Comparison of ENCODE assay signal across 24 cellular contexts in genomic region chr15:36008719-36009118, GRCh38.
"Had no signal": no experiment of that assay in that cellular context is flagged by ENCODE, and none has a peak within 500 bp of the region (broad histone marks: within the 10 kb centered on the region; RNA-seq: fewer than 3 reads in every experiment).

No MANE protein-coding gene starts in this region.

- H3K9me3 ChIP-seq: ovary, psoas muscle, testis had no signal

- H3K4me2 ChIP-seq: hepatocyte had no signal

- FAIRE-seq: endothelial cell of umbilical vein, kidney had no signal

- H3K27ac ChIP-seq: esophagus muscularis mucosa, foreskin keratinocyte, gastroesophageal sphincter, heart left ventricle, hepatocyte, ovary, psoas muscle, skin epidermis, spleen, testis, tibial artery had no signal

- H3K4me1 ChIP-seq: esophagus muscularis mucosa, gastroesophageal sphincter, psoas muscle, testis, tibial artery had no signal

- H3K79me2 ChIP-seq: hepatocyte had no signal

- H3K27me3 ChIP-seq: esophagus muscularis mucosa, foreskin keratinocyte, gastroesophageal sphincter, heart left ventricle, hepatocyte, ovary, spleen, testis, tibial artery had no signal

- DNase-seq: effector memory CD4-positive, alpha-beta T cell; foreskin keratinocyte; heart left ventricle; kidney; natural killer cell; occipital lobe; ovary; posterior cingulate gyrus; psoas muscle; right cardiac atrium; spleen; stimulated activated CD4-positive, alpha-beta T cell treated with anti-CD3 and anti-CD28 coated beads, Interleukin-4, amount 100 ng/mL, for 4 hours; stimulated activated naive CD8-positive, alpha-beta T cell treated with anti-CD3 and anti-CD28 coated beads, Interleukin-15, Interleukin-2, amounts not matched to agents 100 U/mL and 50 U/mL, for 24 hours; substantia nigra; testis; tibial artery had no signal

- H2AFZ ChIP-seq: hepatocyte had no signal

- H3K4me3 ChIP-seq: esophagus muscularis mucosa, gastroesophageal sphincter, heart left ventricle, hepatocyte, lung, ovary, psoas muscle, skin epidermis, spleen, testis, tibial artery had no signal

- H3K36me3 ChIP-seq: esophagus muscularis mucosa, gastroesophageal sphincter, heart left ventricle, ovary, spleen, tibial artery had no signal

- ATAC-seq: foreskin keratinocyte; gastroesophageal sphincter; heart left ventricle; left lobe of liver; natural killer cell; psoas muscle; right cardiac atrium; stimulated activated memory B cell treated with anti-CD40 and anti-IgM and Interleukin-4, amounts not matched to agents 10 μg/mL and 1 μg/mL and 100 μg/mL, for 72 hours; stimulated activated naive CD8-positive, alpha-beta T cell treated with anti-CD3 and anti-CD28 coated beads, Interleukin-15, Interleukin-2, amounts not matched to agents 100 U/mL and 50 U/mL, for 24 hours had no signal
